ENCODE assay signal across 1 cellular context in genomic region chr1:204112876-204113730, GRCh38.
TF ChIP-seq lines count a peak whose summit lies in the region.

No MANE protein-coding gene starts in this region.

TF ChIP-seq in WTC11, 78 proteins besides CTCF, POLR2A, EP300 and RAD21 (continued from another document):
- TF ChIP-seq FOXP4 (CRISPR knock-in tag; IDR thresholded peaks at IDR 0.05) (no peak), ZNF671 (CRISPR knock-in tag; IDR thresholded peaks at IDR 0.05) (no peak), ZNF425 (CRISPR knock-in tag; conservative IDR thresholded peaks at IDR 0.05) (no peak)
